In the genomic region with DNA sequence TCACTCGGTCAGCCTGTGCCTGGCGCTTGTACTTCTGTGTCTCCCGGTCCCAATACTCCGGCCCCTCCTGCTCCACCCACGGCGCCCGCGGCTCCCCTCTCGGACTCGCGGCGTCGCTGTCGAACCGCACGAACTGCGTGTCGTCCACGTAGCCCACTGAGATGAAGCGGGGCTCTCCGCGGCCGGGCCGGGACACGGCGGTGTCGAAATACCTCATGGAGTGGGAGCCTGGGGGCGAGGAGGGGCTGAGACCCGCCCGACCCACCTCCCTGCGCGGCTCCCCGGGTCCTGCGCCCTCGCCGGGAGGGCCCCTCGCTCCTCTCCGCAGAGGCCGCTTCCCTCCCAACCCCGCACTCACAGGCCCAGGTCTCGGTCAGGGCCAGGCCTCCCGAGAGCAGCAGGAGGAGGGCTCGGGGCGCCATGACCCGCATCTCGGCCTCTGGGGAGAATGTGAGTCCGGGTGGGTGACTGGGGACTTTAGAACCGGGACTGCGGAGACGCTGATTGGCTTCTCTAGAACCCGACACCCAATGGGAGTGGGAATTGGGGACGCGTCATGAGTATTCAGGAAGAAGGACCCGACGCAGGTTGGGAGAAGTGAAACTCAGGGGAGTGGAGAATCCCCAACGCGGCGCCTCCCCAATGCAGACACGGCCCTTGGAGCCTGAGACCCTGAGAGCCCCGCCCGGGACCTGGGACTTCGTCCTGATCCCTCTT, we compare ENCODE assay signal across 7 cellular contexts.
DNase-seq lines count a peak whose midpoint lies in the region; ATAC-seq, FAIRE-seq and TF ChIP-seq lines count a peak whose summit lies in the region.

Gene HLA-C (minus strand): TSS at position 452 of the 717 bp plus-strand sequence. CDS start 21 bp downstream, at position 431.

- FAIRE-seq in GM18507 (lab: Jason Lieb, UNC): peak; percentile 94

- TF ChIP-seq CTCF in brain microvascular endothelial cell (IDR thresholded peaks at IDR 0.05; ENCODE audit: low read depth, low read length, missing control alignments): peak; percentile 29

- H3K27me3 ChIP-seq in brain microvascular endothelial cell (replicated peaks): no peaks in the 10 kb centered on the region

- ATAC-seq in HG03025 (IDR thresholded peaks at IDR 0.05; ENCODE audit: low FRiP score, unreplicated experiment): peak; percentile 86

- no peaks in the 10 kb centered on the region for H3K36me3 ChIP-seq in brain microvascular endothelial cell (replicated peaks)

- peak within 1 kb of the TSS; percentile 74 for H3K4me3 ChIP-seq in brain microvascular endothelial cell (ENCODE audit: low read depth, low read length)
- H3K4me3 ChIP-seq in iPS-11a (ENCODE audit: low read depth, low read length): peak within 1 kb of the TSS; percentile 62
- H3K4me3 ChIP-seq in skeletal muscle cell (ENCODE audit: low read depth, low read length): peak within 1 kb of the TSS; percentile 74

- in situ Hi-C loops in brain microvascular endothelial cell (cut with HindIII; ENCODE audit: low pct_ligation_motif_present, low sequenced_read_pairs): no loop called here

- peak within 1 kb of the TSS; percentile 82 for H3K27ac ChIP-seq in brain microvascular endothelial cell

- peak; percentile 73 for DNase-seq in GM18507 (ENCODE audit: extremely low spot score, insufficient read length, low read depth)
- DNase-seq in NCI-H2081 treated with DMSO at 0.1 percent for 48 hours (lab: John Stamatoyannopoulos, UW): peak; percentile 67
- DNase-seq in UCSD-AML1 (lab: John Stamatoyannopoulos, UW; ENCODE audit: unreplicated experiment): peak; percentile 85
- peak; percentile 92 for DNase-seq in brain microvascular endothelial cell
- DNase-seq in skeletal muscle cell (ENCODE audit: low read depth): peak; percentile 78

Comparison
In these comparisons a context has a peak if more than half of its experiments do, and no peak if none do; other contexts are left out.
1. Peak in every context shown above with its lines: DNase-seq, ATAC-seq, H3K4me3 ChIP-seq and H3K27ac ChIP-seq.